ENCODE assay signal across 28 cellular contexts in the genomic region with DNA sequence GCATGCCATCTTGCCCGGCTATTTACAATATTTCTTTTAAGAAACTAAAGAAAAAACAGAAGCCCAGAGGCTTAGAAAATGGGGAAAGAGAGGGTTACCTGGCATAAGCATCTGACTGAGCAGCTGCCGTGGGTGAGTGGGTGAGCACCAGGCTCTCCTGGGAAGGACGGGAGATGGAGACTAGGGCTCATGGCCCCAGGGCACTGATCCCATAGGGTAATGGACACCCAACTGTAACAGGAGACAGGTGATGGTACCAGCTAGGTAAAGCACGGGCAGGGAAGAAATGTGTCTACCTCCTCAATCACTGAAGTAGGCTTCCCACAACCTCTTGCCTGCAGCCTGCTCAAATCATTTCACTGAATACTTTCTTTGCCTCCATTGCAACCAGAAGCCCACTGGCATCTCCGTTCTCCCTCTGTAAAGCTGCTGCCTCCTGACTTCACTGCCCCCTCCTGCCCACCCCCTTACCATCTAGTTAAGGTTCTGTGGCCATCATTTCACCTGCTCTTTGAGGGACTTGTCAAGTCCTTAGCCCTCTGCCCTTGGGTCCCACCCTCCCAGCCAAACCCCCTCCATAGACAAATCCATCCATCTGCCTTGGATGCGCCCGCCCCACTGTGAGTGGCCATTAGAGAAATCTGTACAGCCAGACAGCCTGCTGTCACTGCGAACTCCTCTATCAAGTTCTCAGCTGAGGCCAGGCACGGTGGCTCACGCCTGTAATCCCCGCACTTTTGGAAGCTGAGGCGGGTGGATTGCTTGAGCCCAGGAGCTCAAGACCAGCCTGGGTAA. TPM values are rescaled to one million over a fixed set of nuclear protein-coding genes. Genes with fewer than 3 reads are reported as not detected.
DNase-seq lines count a peak whose midpoint lies in the region; ATAC-seq and TF ChIP-seq lines count a peak whose summit lies in the region.
"Had no signal": no experiment of that assay in that cellular context is flagged by ENCODE, and none has a peak within 500 bp of the region (broad histone marks: within the 10 kb centered on the region; RNA-seq: fewer than 3 reads in every experiment).

No MANE protein-coding gene starts in this region.

- no peaks in the 10 kb centered on the region for H3K36me3 Mint-ChIP-seq in chondrocyte (ENCODE audit: low read depth)
- H3K36me3 Mint-ChIP-seq: CD8-positive, alpha-beta memory T cell; stimulated activated naive B cell treated with anti-CD40 and anti-IgM and Interleukin-4, amounts not matched to agents 10 μg/mL and 1 μg/mL and 100 μg/mL, for 72 hours had no signal

- no peak overlapping the region for H3K27ac Mint-ChIP-seq in chondrocyte (ENCODE audit: unreplicated experiment)

- no peaks in the 10 kb centered on the region for H3K9me3 Mint-ChIP-seq in chondrocyte (ENCODE audit: low read depth)
- H3K9me3 Mint-ChIP-seq: neural crest cell had no signal

- no peak for ATAC-seq in GM18520 (IDR thresholded peaks at IDR 0.05; ENCODE audit: unreplicated experiment)
- ATAC-seq: HCT116; left colon; stimulated activated naive B cell treated with anti-CD40 and anti-IgM and Interleukin-4, amounts not matched to agents 10 μg/mL and 1 μg/mL and 100 μg/mL, for 72 hours had no signal

- H3K27ac ChIP-seq in 22Rv1, result peak overlapping the region; percentile 38; the same call in 1 of the 2 replicates
- H3K27ac ChIP-seq: brain microvascular endothelial cell, epithelial cell of prostate, prostate gland, transverse colon had no signal

- peaks cover 2% of the 10 kb centered on the region for H3K27me3 Mint-ChIP-seq in chondrocyte (ENCODE audit: low read depth)

- TF ChIP-seq CTCF in 22Rv1 (IDR thresholded peaks at IDR 0.05) (no peak), chondrocyte (IDR thresholded peaks at IDR 0.05) (no peak)

- no peak overlapping the region for H3K4me3 Mint-ChIP-seq in chondrocyte (ENCODE audit: unreplicated experiment)
- H3K4me3 Mint-ChIP-seq: neural crest cell; stimulated activated naive B cell treated with anti-CD40 and anti-IgM and Interleukin-4, amounts not matched to agents 10 μg/mL and 1 μg/mL and 100 μg/mL, for 72 hours had no signal

- peaks cover 5% of the 10 kb centered on the region for H3K4me1 Mint-ChIP-seq in chondrocyte (ENCODE audit: low read depth)

- DNase-seq in NCI-H526 (lab: John Stamatoyannopoulos, UW) (peak; percentile 19 to 37), NCI-H526 treated with DMSO at 0.1 percent for 48 hours (lab: John Stamatoyannopoulos, UW) (no peak), chondrocyte (ENCODE audit: low spot score) (peak; percentile 42), mesenteric fat pad (ENCODE audit: low spot score) (peak; percentile 72), MV-4-11 (lab: John Stamatoyannopoulos, UW) (no peak)
- no peak for DNase-seq in stimulated activated naive CD4-positive, alpha-beta T cell (lab: John Stamatoyannopoulos, UW)
- DNase-seq: 8988T; activated CD4-positive, CD25-positive, alpha-beta regulatory T cell; brain microvascular endothelial cell; dermis blood vessel endothelial cell; DMS79 treated with DMSO at 0.1 percent for 48 hours; left colon; NCI-H146; NCI-H2171 treated with DMSO at 0.1 percent for 48 hours; NCI-H748 treated with DMSO at 0.1 percent for 48 hours; stimulated activated CD4-positive, alpha-beta T cell treated with anti-CD3 and anti-CD28 coated beads, Interleukin-2, amount 100 ng/mL, for 24 hours; stimulated activated naive B cell treated with anti-CD40 and anti-IgM and Interleukin-4, amounts not matched to agents 10 μg/mL and 1 μg/mL and 100 μg/mL, for 72 hours; transverse colon had no signal

RNA-seq across cellular contexts. Expression of a gene that starts 6.2 kb away (rescaled TPM):
- not detected in 3 replicates for total RNA-seq in chondrocyte
- not detected for total RNA-seq in mesenteric fat pad
- total RNA-seq: CD8-positive, alpha-beta memory T cell; dermis blood vessel endothelial cell had no signal

RNA-seq across cellular contexts. Expression of a gene that starts 9.4 kb away (rescaled TPM):
- total RNA-seq in chondrocyte (not detected in 3 replicates), mesenteric fat pad (not detected)
- total RNA-seq: CD8-positive, alpha-beta memory T cell; dermis blood vessel endothelial cell; mononuclear cell; neural crest cell; skeletal muscle tissue had no signal

RNA-seq across cellular contexts. Expression of a gene that starts 24.8 kb away (rescaled TPM):
- total RNA-seq in chondrocyte (not detected in 3 replicates), mesenteric fat pad (42.6 TPM)
- total RNA-seq: MCF 10A had no signal

Comparison
In these comparisons a context has a peak if more than half of its experiments do, and no peak if none do; other contexts are left out.
1. DNase-seq: peak in NCI-H526 (2 of 2), chondrocyte (single experiment) and mesenteric fat pad (single experiment); none in NCI-H526 treated with DMSO at 0.1 percent for 48 hours (single experiment), stimulated activated naive CD4-positive, alpha-beta T cell (0 of 6) and MV-4-11 (single experiment).
2. RNA of a gene that starts 24.8 kb away (total RNA-seq): 42.6 TPM in mesenteric fat pad (single experiment); not detected in chondrocyte; every median in the first group is over 10 times any median in the second.